Comparison of ENCODE assay signal across 9 cellular contexts in the genomic region with DNA sequence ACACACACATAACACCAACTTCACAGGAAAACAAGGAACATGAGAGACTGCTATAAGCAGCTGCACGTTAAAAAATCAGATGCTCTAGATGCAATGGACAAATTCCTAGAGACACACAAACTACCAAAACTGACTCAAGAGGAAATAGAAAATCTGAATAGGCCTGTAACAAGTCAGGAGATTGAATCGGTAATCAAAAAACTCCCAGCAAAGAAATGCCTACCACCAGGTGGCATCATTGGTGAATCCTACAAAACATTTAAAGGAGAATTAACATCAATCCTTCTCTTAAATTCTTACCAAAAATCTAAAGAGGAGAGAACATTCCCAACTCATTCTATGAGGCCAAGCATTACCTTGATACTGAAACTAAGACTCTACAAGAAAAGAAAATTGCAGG. TPM values are rescaled to one million over a fixed set of nuclear protein-coding genes. Genes with fewer than 3 reads are reported as not detected.
DNase-seq lines count a peak whose midpoint lies in the region; ATAC-seq and TF ChIP-seq lines count a peak whose summit lies in the region.
"Had no signal": no experiment of that assay in that cellular context is flagged by ENCODE, and none has a peak within 500 bp of the region (broad histone marks: within the 10 kb centered on the region; RNA-seq: fewer than 3 reads in every experiment).

No MANE protein-coding gene starts in this region.

- peak; percentile 24 for DNase-seq in DND-41
- DNase-seq in HL-60 (ENCODE audit: low read depth in 1 of 2, low spot score in 1 of 2), result peak in 1 of 2 experiments; percentile 55
- peak; percentile 59 for DNase-seq in SK-MEL-5 (ENCODE audit: low read depth, low spot score)
- DNase-seq in fibroblast of mammary gland (ENCODE audit: low read depth), result peak; percentile 74
- no peak for DNase-seq in stomach
- DNase-seq in GM19240 (ENCODE audit: insufficient read length, low spot score), result no peak

- 44 to 67% (median 63%) methylated on average over 2 of the region's 2 CpGs for WGBS in stomach, 5 donors

- no peak overlapping the region for H3K4me2 ChIP-seq in DND-41 (ENCODE audit: insufficient read depth, low read length)

- H3K9me3 ChIP-seq in DND-41 (ENCODE audit: insufficient read depth, low read length, severe bottlenecking) (no peaks in the 10 kb centered on the region), stomach (no peaks in the 10 kb centered on the region)

- TF ChIP-seq POLR2A in stomach (IDR thresholded peaks at IDR 0.05), result no peak

- H3K27ac ChIP-seq in DND-41 (ENCODE audit: low read length) (no peak overlapping the region), HL-60 (replicated peaks) (no peak overlapping the region), stomach (no peak overlapping the region)
- H3K27ac ChIP-seq: skin epidermis had no signal

- no peak overlapping the region for H3K9ac ChIP-seq in DND-41 (ENCODE audit: low read depth, low read length)

- H3K36me3 ChIP-seq in DND-41 (ENCODE audit: insufficient read depth, low read length), result no peaks in the 10 kb centered on the region
- no peaks in the 10 kb centered on the region for H3K36me3 ChIP-seq in stomach

- TF ChIP-seq EP300 in stomach (IDR thresholded peaks at IDR 0.05), result no peak

- no peaks in the 10 kb centered on the region for H3K79me2 ChIP-seq in DND-41 (ENCODE audit: insufficient read depth, low read length)

- in situ Hi-C loops in SK-MEL-5 (cut with HindIII; ENCODE audit: low pct_unique_long_range_greater_than_20kb, low sequenced_read_pairs), result no loop called here

- intact Hi-C loops in stomach (cut with DNase I; ENCODE audit: low total_unique reads), result no loop called here

- H4K20me1 ChIP-seq in DND-41 (ENCODE audit: insufficient read depth, low read length), result no peaks in the 10 kb centered on the region

- TF ChIP-seq CTCF in DND-41 (IDR thresholded peaks at IDR 0.05; ENCODE audit: borderline replicate concordance, extremely low read depth, low read length, poor library complexity, severe bottlenecking) (peak; percentile 68), HL-60 (IDR thresholded peaks at IDR 0.05; ENCODE audit: insufficient read depth, low read length) (peak; percentile 37), fibroblast of mammary gland (conservative IDR thresholded peaks at IDR 0.05; ENCODE audit: control insufficient read depth, insufficient read depth, low read depth, low read length) (peak; percentile 71), stomach (IDR thresholded peaks at IDR 0.05) (peak in 4 of 7 experiments; percentile 33 to 60 (median 53))

- H3K27me3 ChIP-seq in DND-41 (ENCODE audit: insufficient read depth, low read length, poor library complexity) (no peaks in the 10 kb centered on the region), HL-60 (ENCODE audit: insufficient read depth, poor library complexity, severe bottlenecking) (no peaks in the 10 kb centered on the region), stomach (no peaks in the 10 kb centered on the region)

- H3K4me3 ChIP-seq in DND-41 (ENCODE audit: low read depth in 1 of 2, low read length in 2 of 2), result no peak overlapping the region
- H3K4me3 ChIP-seq in HL-60 (replicated peaks; ENCODE audit: insufficient read depth, low read length), result no peak overlapping the region
- H3K4me3 ChIP-seq in fibroblast of mammary gland (ENCODE audit: control insufficient read depth, low read depth, low read length), result no peak overlapping the region
- no peak overlapping the region for H3K4me3 ChIP-seq in stomach
- H3K4me3 ChIP-seq: skin epidermis had no signal

- no peak overlapping the region for H2AFZ ChIP-seq in DND-41 (ENCODE audit: low read depth, low read length)

- ATAC-seq in DND-41 (ENCODE audit: insufficient read depth, low read depth) (no peak), HG02970 (IDR thresholded peaks at IDR 0.05; ENCODE audit: low FRiP score, unreplicated experiment) (no peak), GM21360 (IDR thresholded peaks at IDR 0.05; ENCODE audit: unreplicated experiment) (no peak)

- no peaks in the 10 kb centered on the region for H3K4me1 ChIP-seq in DND-41 (ENCODE audit: insufficient read depth, low read length)
- H3K4me1 ChIP-seq in stomach, result peaks cover 0 to 25% (median 7%) of the 10 kb centered on the region in 4 donors

RNA-seq across cellular contexts. Expression of gene NDST1, which starts 54.9 kb away (rescaled TPM):
- total RNA-seq in SK-MEL-5 (2014; rRNA removed; shearing (Covaris generic)), result 9.6 and 10.9 TPM in 2 replicates
- polyA plus RNA-seq in SK-MEL-5 (2015; cell fraction: cytosol; rRNA removed), result 25.3 and 39.3 TPM in 2 replicates
- 16.7 and 33.0 TPM in 2 replicates for polyA plus RNA-seq in SK-MEL-5 (2015; cell fraction: nucleus; rRNA removed)
- 10 to 100 TPM; 14.2 to 32.9 (median 21.6) TPM for total RNA-seq in stomach
- polyA plus RNA-seq in stomach, result 10 to 100 TPM in 1 of 3 donors, 1 to 10 TPM in 2; 6.4 to 15.3 (median 7.2) TPM

Comparison
In these comparisons a context has a peak if more than half of its experiments do, and no peak if none do; other contexts are left out.
1. DNase-seq: peak in DND-41 (single experiment), SK-MEL-5 (single experiment) and fibroblast of mammary gland (single experiment); none in stomach (single experiment) and GM19240 (single experiment).
2. Peak in every context shown above with its lines, with median percentiles within 50 percentile points of each other: CTCF ChIP-seq.